1 cellular context compared by ENCODE assay signal in genomic region chr1:234875328-234875952, GRCh38.
TF ChIP-seq lines count a peak whose summit lies in the region.

No MANE protein-coding gene starts in this region.

TF ChIP-seq in HepG2, 621 proteins besides CTCF, POLR2A, EP300 and RAD21 (continued from another document and continues in another):
- TF ChIP-seq ZNF513 (CRISPR knock-in tag; conservative IDR thresholded peaks at IDR 0.05) (no peak), SIN3A (IDR thresholded peaks at IDR 0.05; ENCODE audit: borderline replicate concordance, low read depth, low read length) (peak; percentile 24; the same call in 1 of the 2 replicates), PRMT3 (CRISPR knock-in tag; IDR thresholded peaks at IDR 0.05; ENCODE audit: borderline replicate concordance, low read depth) (peak; percentile 72; the same call in 1 of the 2 replicates), HOXA3 (CRISPR knock-in tag; IDR thresholded peaks at IDR 0.05) (peak; percentile 89; the same call in 1 of the 2 replicates), FOXC1 (CRISPR knock-in tag; IDR thresholded peaks at IDR 0.05; ENCODE audit: borderline replicate concordance) (peak; percentile 18; the same call in 1 of the 2 replicates), THYN1 (CRISPR knock-in tag; IDR thresholded peaks at IDR 0.05; ENCODE audit: borderline replicate concordance, low read depth) (no peak), RNF219 (CRISPR knock-in tag; IDR thresholded peaks at IDR 0.05) (0 out of 2 replicates have a peak, but pooled peaks have one; percentile 13), FOXA1 (IDR thresholded peaks at IDR 0.05) (no peak), FOXA1 (CRISPR knock-in tag; IDR thresholded peaks at IDR 0.05) (peak; percentile 89), ZNF431 (CRISPR knock-in tag; IDR thresholded peaks at IDR 0.05; ENCODE audit: borderline replicate concordance, low read depth) (no peak; the same call in 1 of the 2 replicates), PHF21A (CRISPR knock-in tag; IDR thresholded peaks at IDR 0.05) (peak; percentile 80; the same call in 1 of the 2 replicates), HIVEP1 (CRISPR knock-in tag; IDR thresholded peaks at IDR 0.05) (0 out of 2 replicates have a peak, but pooled peaks have one; percentile 2), PREB (CRISPR knock-in tag; IDR thresholded peaks at IDR 0.05) (no peak), CEBPB (IDR thresholded peaks at IDR 0.05; ENCODE audit: borderline replicate concordance, low read depth, low read length) (no peak; the same call in 1 of the 2 replicates), RXRA (CRISPR knock-in tag; IDR thresholded peaks at IDR 0.05) (peak; percentile 92; the same call in 1 of the 2 replicates), PLRG1 (conservative IDR thresholded peaks at IDR 0.05) (no peak), MAF1 (CRISPR knock-in tag; IDR thresholded peaks at IDR 0.05; ENCODE audit: borderline replicate concordance) (0 out of 2 replicates have a peak, but pooled peaks have one; percentile 19), FOSL1 (CRISPR knock-in tag; IDR thresholded peaks at IDR 0.05; ENCODE audit: borderline replicate concordance) (no peak; the same call in 1 of the 2 replicates), ATF7-NPFF (CRISPR knock-in tag; IDR thresholded peaks at IDR 0.05; ENCODE audit: low read depth) (peak; percentile 45; the same call in 1 of the 2 replicates), ZNF234 (CRISPR knock-in tag; conservative IDR thresholded peaks at IDR 0.05) (no peak), ZNF280B (CRISPR knock-in tag; IDR thresholded peaks at IDR 0.05; ENCODE audit: borderline replicate concordance) (no peak), ZNF776 (CRISPR knock-in tag; IDR thresholded peaks at IDR 0.05) (0 out of 2 replicates have a peak, but pooled peaks have one; percentile 7), HOXA9 (CRISPR knock-in tag; IDR thresholded peaks at IDR 0.05; ENCODE audit: borderline replicate concordance) (0 out of 2 replicates have a peak, but pooled peaks have one; percentile 57), FOXM1 (CRISPR knock-in tag; IDR thresholded peaks at IDR 0.05) (no peak), NFYB (CRISPR knock-in tag; IDR thresholded peaks at IDR 0.05) (no peak), RBAK (CRISPR knock-in tag; IDR thresholded peaks at IDR 0.05) (no peak), GATAD1 (CRISPR knock-in tag; IDR thresholded peaks at IDR 0.05) (no peak), AGO2 (optimal IDR thresholded peaks at IDR 0.05; ENCODE audit: low read depth, low read length) (peak; percentile 97), POLR2AphosphoS2 (IDR thresholded peaks at IDR 0.05; ENCODE audit: low read depth, low read length) (no peak), KAT7 (CRISPR knock-in tag; IDR thresholded peaks at IDR 0.05; ENCODE audit: borderline replicate concordance) (0 out of 2 replicates have a peak, but pooled peaks have one; percentile 30), JUN (CRISPR knock-in tag; IDR thresholded peaks at IDR 0.05) (no peak), FIP1L1 (IDR thresholded peaks at IDR 0.05; ENCODE audit: borderline replicate concordance, insufficient read depth, low read depth, low read length) (no peak), FOXO1 (CRISPR knock-in tag; IDR thresholded peaks at IDR 0.05) (peak; percentile 97), ZNF207 (IDR thresholded peaks at IDR 0.05; ENCODE audit: borderline replicate concordance) (no peak), ZSCAN12 (CRISPR knock-in tag; IDR thresholded peaks at IDR 0.05) (0 out of 2 replicates have a peak, but pooled peaks have one; percentile 72), ZNF382 (CRISPR knock-in tag; IDR thresholded peaks at IDR 0.05; ENCODE audit: borderline replicate concordance) (no peak), ZNF83 (CRISPR knock-in tag; IDR thresholded peaks at IDR 0.05; ENCODE audit: borderline replicate concordance) (no peak), PCBP2 (optimal IDR thresholded peaks at IDR 0.05; ENCODE audit: low read depth, low read length, poor library complexity, severe bottlenecking) (no peak), ZNF333 (CRISPR knock-in tag; IDR thresholded peaks at IDR 0.05; ENCODE audit: borderline replicate concordance) (no peak), MXI1 (IDR thresholded peaks at IDR 0.05; ENCODE audit: borderline replicate concordance, low read depth, low read length) (peak; percentile 32; the same call in 1 of the 3 replicates), BRCA1 (CRISPR knock-in tag; IDR thresholded peaks at IDR 0.05) (no peak; the same call in 1 of the 2 replicates), ZBTB21 (CRISPR knock-in tag; IDR thresholded peaks at IDR 0.05) (peak; percentile 23; the same call in 1 of the 2 replicates), ZNF563 (CRISPR knock-in tag; IDR thresholded peaks at IDR 0.05) (no peak; the same call in 1 of the 2 replicates), BATF2 (CRISPR knock-in tag; IDR thresholded peaks at IDR 0.05) (no peak), ZNF816 (CRISPR knock-in tag; IDR thresholded peaks at IDR 0.05; ENCODE audit: borderline replicate concordance) (peak; percentile 37; the same call in 1 of the 2 replicates)
- TF ChIP-seq, protein P1, sequence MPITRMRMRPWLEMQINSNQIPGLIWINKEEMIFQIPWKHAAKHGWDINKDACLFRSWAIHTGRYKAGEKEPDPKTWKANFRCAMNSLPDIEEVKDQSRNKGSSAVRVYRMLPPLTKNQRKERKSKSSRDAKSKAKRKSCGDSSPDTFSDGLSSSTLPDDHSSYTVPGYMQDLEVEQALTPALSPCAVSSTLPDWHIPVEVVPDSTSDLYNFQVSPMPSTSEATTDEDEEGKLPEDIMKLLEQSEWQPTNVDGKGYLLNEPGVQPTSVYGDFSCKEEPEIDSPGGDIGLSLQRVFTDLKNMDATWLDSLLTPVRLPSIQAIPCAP (CRISPR knock-in tag; IDR thresholded peaks at IDR 0.05; ENCODE audit: low read depth) = no peak
- TF ChIP-seq, protein P2, sequence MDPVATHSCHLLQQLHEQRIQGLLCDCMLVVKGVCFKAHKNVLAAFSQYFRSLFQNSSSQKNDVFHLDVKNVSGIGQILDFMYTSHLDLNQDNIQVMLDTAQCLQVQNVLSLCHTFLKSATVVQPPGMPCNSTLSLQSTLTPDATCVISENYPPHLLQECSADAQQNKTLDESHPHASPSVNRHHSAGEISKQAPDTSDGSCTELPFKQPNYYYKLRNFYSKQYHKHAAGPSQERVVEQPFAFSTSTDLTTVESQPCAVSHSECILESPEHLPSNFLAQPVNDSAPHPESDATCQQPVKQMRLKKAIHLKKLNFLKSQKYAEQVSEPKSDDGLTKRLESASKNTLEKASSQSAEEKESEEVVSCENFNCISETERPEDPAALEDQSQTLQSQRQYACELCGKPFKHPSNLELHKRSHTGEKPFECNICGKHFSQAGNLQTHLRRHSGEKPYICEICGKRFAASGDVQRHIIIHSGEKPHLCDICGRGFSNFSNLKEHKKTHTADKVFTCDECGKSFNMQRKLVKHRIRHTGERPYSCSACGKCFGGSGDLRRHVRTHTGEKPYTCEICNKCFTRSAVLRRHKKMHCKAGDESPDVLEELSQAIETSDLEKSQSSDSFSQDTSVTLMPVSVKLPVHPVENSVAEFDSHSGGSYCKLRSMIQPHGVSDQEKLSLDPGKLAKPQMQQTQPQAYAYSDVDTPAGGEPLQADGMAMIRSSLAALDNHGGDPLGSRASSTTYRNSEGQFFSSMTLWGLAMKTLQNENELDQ (CRISPR knock-in tag; IDR thresholded peaks at IDR 0.05; ENCODE audit: borderline replicate concordance) = peak; percentile 21; the same call in 1 of the 2 replicates
- TF ChIP-seq, protein P3, sequence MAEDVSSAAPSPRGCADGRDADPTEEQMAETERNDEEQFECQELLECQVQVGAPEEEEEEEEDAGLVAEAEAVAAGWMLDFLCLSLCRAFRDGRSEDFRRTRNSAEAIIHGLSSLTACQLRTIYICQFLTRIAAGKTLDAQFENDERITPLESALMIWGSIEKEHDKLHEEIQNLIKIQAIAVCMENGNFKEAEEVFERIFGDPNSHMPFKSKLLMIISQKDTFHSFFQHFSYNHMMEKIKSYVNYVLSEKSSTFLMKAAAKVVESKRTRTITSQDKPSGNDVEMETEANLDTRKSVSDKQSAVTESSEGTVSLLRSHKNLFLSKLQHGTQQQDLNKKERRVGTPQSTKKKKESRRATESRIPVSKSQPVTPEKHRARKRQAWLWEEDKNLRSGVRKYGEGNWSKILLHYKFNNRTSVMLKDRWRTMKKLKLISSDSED (CRISPR knock-in tag; IDR thresholded peaks at IDR 0.05) = no peak
- TF ChIP-seq, protein P4, sequence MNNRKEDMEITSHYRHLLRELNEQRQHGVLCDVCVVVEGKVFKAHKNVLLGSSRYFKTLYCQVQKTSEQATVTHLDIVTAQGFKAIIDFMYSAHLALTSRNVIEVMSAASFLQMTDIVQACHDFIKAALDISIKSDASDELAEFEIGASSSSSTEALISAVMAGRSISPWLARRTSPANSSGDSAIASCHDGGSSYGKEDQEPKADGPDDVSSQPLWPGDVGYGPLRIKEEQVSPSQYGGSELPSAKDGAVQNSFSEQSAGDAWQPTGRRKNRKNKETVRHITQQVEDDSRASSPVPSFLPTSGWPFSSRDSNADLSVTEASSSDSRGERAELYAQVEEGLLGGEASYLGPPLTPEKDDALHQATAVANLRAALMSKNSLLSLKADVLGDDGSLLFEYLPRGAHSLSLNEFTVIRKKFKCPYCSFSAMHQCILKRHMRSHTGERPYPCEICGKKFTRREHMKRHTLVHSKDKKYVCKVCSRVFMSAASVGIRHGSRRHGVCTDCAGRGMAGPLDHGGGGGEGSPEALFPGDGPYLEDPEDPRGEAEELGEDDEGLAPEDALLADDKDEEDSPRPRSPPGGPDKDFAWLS (CRISPR knock-in tag; IDR thresholded peaks at IDR 0.05; ENCODE audit: borderline replicate concordance) = no peak
- TF ChIP-seq, protein P5, sequence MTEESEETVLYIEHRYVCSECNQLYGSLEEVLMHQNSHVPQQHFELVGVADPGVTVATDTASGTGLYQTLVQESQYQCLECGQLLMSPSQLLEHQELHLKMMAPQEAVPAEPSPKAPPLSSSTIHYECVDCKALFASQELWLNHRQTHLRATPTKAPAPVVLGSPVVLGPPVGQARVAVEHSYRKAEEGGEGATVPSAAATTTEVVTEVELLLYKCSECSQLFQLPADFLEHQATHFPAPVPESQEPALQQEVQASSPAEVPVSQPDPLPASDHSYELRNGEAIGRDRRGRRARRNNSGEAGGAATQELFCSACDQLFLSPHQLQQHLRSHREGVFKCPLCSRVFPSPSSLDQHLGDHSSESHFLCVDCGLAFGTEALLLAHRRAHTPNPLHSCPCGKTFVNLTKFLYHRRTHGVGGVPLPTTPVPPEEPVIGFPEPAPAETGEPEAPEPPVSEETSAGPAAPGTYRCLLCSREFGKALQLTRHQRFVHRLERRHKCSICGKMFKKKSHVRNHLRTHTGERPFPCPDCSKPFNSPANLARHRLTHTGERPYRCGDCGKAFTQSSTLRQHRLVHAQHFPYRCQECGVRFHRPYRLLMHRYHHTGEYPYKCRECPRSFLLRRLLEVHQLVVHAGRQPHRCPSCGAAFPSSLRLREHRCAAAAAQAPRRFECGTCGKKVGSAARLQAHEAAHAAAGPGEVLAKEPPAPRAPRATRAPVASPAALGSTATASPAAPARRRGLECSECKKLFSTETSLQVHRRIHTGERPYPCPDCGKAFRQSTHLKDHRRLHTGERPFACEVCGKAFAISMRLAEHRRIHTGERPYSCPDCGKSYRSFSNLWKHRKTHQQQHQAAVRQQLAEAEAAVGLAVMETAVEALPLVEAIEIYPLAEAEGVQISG (CRISPR knock-in tag; IDR thresholded peaks at IDR 0.05) = peak; percentile 55
